ENCODE assay signal across 8 cellular contexts in genomic region chr7:12518920-12519681, GRCh38. TPM values are rescaled to one million over a fixed set of nuclear protein-coding genes. Genes with fewer than 3 reads are reported as not detected.
DNase-seq lines count a peak whose midpoint lies in the region; ATAC-seq, FAIRE-seq and TF ChIP-seq lines count a peak whose summit lies in the region.

No MANE protein-coding gene starts in this region.

- POLR2A ChIA-PET in A549 (lab: Yijun Ruan, JAX) = no interaction called here

- ATAC-seq in A549 (peak; percentile 85 to 93), GM18511 (IDR thresholded peaks at IDR 0.05; ENCODE audit: unreplicated experiment) (peak; percentile 96), HG02852 (IDR thresholded peaks at IDR 0.05; ENCODE audit: unreplicated experiment) (peak; percentile 89)

- WGBS in A549 (ENCODE audit: missing lambda C conversion rate) = 29% methylated on average over 2 of the region's 2 CpGs

- DNase-seq in A549 (ENCODE audit: low read depth in 1 of 2, low spot score in 1 of 2) (peak; percentile 20 to 34), NCI-H774 (lab: John Stamatoyannopoulos, UW) (peak; percentile 3), fibroblast of the aortic adventitia (ENCODE audit: low read depth) (no peak), NCI-H2107 (lab: John Stamatoyannopoulos, UW) (no peak), NCI-H2227 treated with DMSO at 0.1 percent for 48 hours (lab: John Stamatoyannopoulos, UW) (no peak), NCI-H226 (no peak)

- TF ChIP-seq POLR2A in A549 (IDR thresholded peaks at IDR 0.05; ENCODE audit: low read length) = no peak

- H3K4me1 ChIP-seq in A549 = no peaks in the 10 kb centered on the region

- no peak for TF ChIP-seq EP300 in A549 (IDR thresholded peaks at IDR 0.05)

- TF ChIP-seq CTCF in A549 (IDR thresholded peaks at IDR 0.05) (0 out of 3 replicates have a peak, but pooled peaks have one; percentile 8), fibroblast of the aortic adventitia (IDR thresholded peaks at IDR 0.05; ENCODE audit: insufficient read depth, low read length) (peak; percentile 49)

- no peak for FAIRE-seq in A549 (lab: Jason Lieb, UNC)

- H3K9me3 ChIP-seq in A549 = no peaks in the 10 kb centered on the region

- H3K4me2 ChIP-seq in A549 = no peak overlapping the region

- TF ChIP-seq RAD21 in A549 (conservative IDR thresholded peaks at IDR 0.05 in 1 of 2, IDR thresholded peaks at IDR 0.05 in 1 of 2) = 0 out of 5 replicates have a peak, but pooled peaks of 1 of the 2 experiments have one; percentile 8

- H3K4me3 ChIP-seq in A549 (no peak overlapping the region), fibroblast of the aortic adventitia (ENCODE audit: low read depth, low read length) (no peak overlapping the region)

- H3K27ac ChIP-seq in A549 = no peak overlapping the region

- CTCF ChIA-PET in A549 (lab: Yijun Ruan, JAX) = interaction anchor here (1.1 to 2.2 kb wide), 5 partner anchors 11 to 743 kb away, joined by 3 to 9 read pairs (median 4); no protein-coding TSS in a partner anchor

TF ChIP-seq in A549, 52 proteins besides CTCF, POLR2A, EP300 and RAD21:
- TF ChIP-seq KDM5A (IDR thresholded peaks at IDR 0.05) = no peak
- TF ChIP-seq EHMT2 (IDR thresholded peaks at IDR 0.05; ENCODE audit: low read depth) = no peak
- TF ChIP-seq ATOH8 (CRISPR knock-in tag; IDR thresholded peaks at IDR 0.05; ENCODE audit: low read depth) = no peak
- TF ChIP-seq CHD2 (IDR thresholded peaks at IDR 0.05; ENCODE audit: low read length, partially characterized antibody) = no peak
- no peak for TF ChIP-seq TP53 (CRISPR knock-in tag; IDR thresholded peaks at IDR 0.05)
- TF ChIP-seq CEBPB (IDR thresholded peaks at IDR 0.05) = no peak
- TF ChIP-seq MYC (IDR thresholded peaks at IDR 0.05; ENCODE audit: borderline replicate concordance, low read length) = no peak
- TF ChIP-seq NPAS2 (CRISPR knock-in tag; IDR thresholded peaks at IDR 0.05; ENCODE audit: borderline replicate concordance) = no peak
- no peak for TF ChIP-seq RCOR1 (IDR thresholded peaks at IDR 0.05; ENCODE audit: low read depth, low read length)
- TF ChIP-seq E2F6 (IDR thresholded peaks at IDR 0.05; ENCODE audit: borderline replicate concordance, low read depth) = no peak
- TF ChIP-seq RNF2 (IDR thresholded peaks at IDR 0.05; ENCODE audit: borderline replicate concordance, low read depth) = no peak
- TF ChIP-seq POLR2AphosphoS2 (conservative IDR thresholded peaks at IDR 0.05; ENCODE audit: low read length) = no peak
- TF ChIP-seq NR3C1 (IDR thresholded peaks at IDR 0.05) = no peak
- TF ChIP-seq HOXA7 (CRISPR knock-in tag; IDR thresholded peaks at IDR 0.05) = no peak

RNA-seq across cellular contexts. Expression of gene SCIN, which starts 51.4 kb away (rescaled TPM):
- polyA plus RNA-seq in A549 (2011; rRNA removed) (0.27 and 0.33 TPM in 2 replicates), A549 (2017; fragmentation: RNase III; extraction: RNeasy Plus Mini Kit Qiagen cat#74134 plus additional on column Dnase treatment) (0.05 to 0.12 TPM (median 0.05 TPM) in 3 replicates)
- polyA plus RNA-seq in A549 (2012; cell fraction: cytosol; rRNA removed) = 0.01 TPM in 1 of 2 replicates, not detected in the other
- 0.01 and 0.02 TPM in 2 replicates for polyA plus RNA-seq in A549 (2012; cell fraction: nucleus; rRNA removed)
- 0.45 and 0.63 TPM in 2 replicates for polyA minus RNA-seq in A549 (2011; rRNA and poly(A)+ RNA removed)
- total RNA-seq in fibroblast of the aortic adventitia (ENCODE audit: low replicate concordance) = 0.25 and 2.3 TPM in 2 replicates

Comparison
In these comparisons a context has a peak if more than half of its experiments do, and no peak if none do; other contexts are left out.
1. DNase-seq: peak in A549 (2 of 2) and NCI-H774 (single experiment); none in fibroblast of the aortic adventitia (single experiment), NCI-H2107 (single experiment), NCI-H2227 treated with DMSO at 0.1 percent for 48 hours (single experiment) and NCI-H226 (single experiment).
2. Peak in every context shown above with its lines, with median percentiles within 50 percentile points of each other: ATAC-seq.